In genomic region chr21:37363936-37364335, GRCh38 we compare ENCODE assay signal across 15 cellular contexts. TPM values are rescaled to one million over a fixed set of nuclear protein-coding genes. Genes with fewer than 3 reads are reported as not detected.
DNase-seq lines count a peak whose midpoint lies in the region; ATAC-seq and TF ChIP-seq lines count a peak whose summit lies in the region.
"Had no signal": no experiment of that assay in that cellular context is flagged by ENCODE, and none has a peak within 500 bp of the region (broad histone marks: within the 10 kb centered on the region; RNA-seq: fewer than 3 reads in every experiment).

No MANE protein-coding gene starts in this region.

- no peak for DNase-seq in activated T-cell treated with anti-CD3 and anti-CD28 coated beads, Interleukin-2, amount 50 U/mL, for 72 hours
- no peak for DNase-seq in activated T-cell treated with anti-CD3 and anti-CD28 coated beads, Interleukin-2, amount 50 U/mL, for 24 hours
- DNase-seq in activated B cell treated with CpG ODN at 0.5 μM for 24 hours: no peak
- no peak for DNase-seq in naive thymus-derived CD8-positive, alpha-beta T cell
- no peak for DNase-seq in erythroblast (lab: John Stamatoyannopoulos, UW)
- DNase-seq: DMS79, GM23248, NCI-H1105 treated with DMSO at 0.1 percent for 48 hours, NCI-H187, NCI-H446, PC-3 had no signal

- no peak for TF ChIP-seq CTCF in activated B cell treated with CpG ODN at 0.5 μM for 24 hours (IDR thresholded peaks at IDR 0.05)

- peak overlapping the region; percentile 18 for H3K27ac Mint-ChIP-seq in activated T-cell treated with anti-CD3 and anti-CD28 coated beads, Interleukin-2, amount 50 U/mL, for 72 hours
- no peak overlapping the region for H3K27ac Mint-ChIP-seq in activated T-cell treated with anti-CD3 and anti-CD28 coated beads, Interleukin-2, amount 50 U/mL, for 24 hours
- H3K27ac Mint-ChIP-seq in activated B cell treated with CpG ODN at 0.5 μM for 24 hours: peak overlapping the region; percentile 31
- peak overlapping the region in 8 of 10 donors; percentile 31 to 99 (median 66) for H3K27ac Mint-ChIP-seq in naive thymus-derived CD8-positive, alpha-beta T cell
- H3K27ac Mint-ChIP-seq: CD14-positive monocyte had no signal

- H3K4me3 Mint-ChIP-seq in activated T-cell treated with anti-CD3 and anti-CD28 coated beads, Interleukin-2, amount 50 U/mL, for 72 hours: no peak overlapping the region
- H3K4me3 Mint-ChIP-seq in activated T-cell treated with anti-CD3 and anti-CD28 coated beads, Interleukin-2, amount 50 U/mL, for 24 hours: no peak overlapping the region
- peak overlapping the region; percentile 19 for H3K4me3 Mint-ChIP-seq in activated B cell treated with CpG ODN at 0.5 μM for 24 hours
- peak overlapping the region in 5 of 10 donors; percentile 3 to 100 (median 39) for H3K4me3 Mint-ChIP-seq in naive thymus-derived CD8-positive, alpha-beta T cell

- TF ChIP-seq POLR2A in erythroblast (IDR thresholded peaks at IDR 0.05; ENCODE audit: low read length): no peak

- ATAC-seq in activated T-cell treated with anti-CD3 and anti-CD28 coated beads, Interleukin-2, amount 50 U/mL, for 72 hours (replicated peaks in 1 of 2): no peak
- ATAC-seq in activated B cell treated with CpG ODN at 0.5 μM for 24 hours (ENCODE audit: low read depth) (no peak), HG02678 (IDR thresholded peaks at IDR 0.05; ENCODE audit: unreplicated experiment) (no peak), HG03354 (IDR thresholded peaks at IDR 0.05; ENCODE audit: poor library complexity, severe bottlenecking, unreplicated experiment) (no peak)
- ATAC-seq in naive thymus-derived CD8-positive, alpha-beta T cell: no peak
- ATAC-seq: A549, PC-3 had no signal

- no peaks in the 10 kb centered on the region for H3K27me3 Mint-ChIP-seq in activated T-cell treated with anti-CD3 and anti-CD28 coated beads, Interleukin-2, amount 50 U/mL, for 72 hours (ENCODE audit: low read depth)
- H3K27me3 Mint-ChIP-seq in activated T-cell treated with anti-CD3 and anti-CD28 coated beads, Interleukin-2, amount 50 U/mL, for 24 hours: no peaks in the 10 kb centered on the region
- H3K27me3 Mint-ChIP-seq in activated B cell treated with CpG ODN at 0.5 μM for 24 hours: no peaks in the 10 kb centered on the region
- H3K27me3 Mint-ChIP-seq in naive thymus-derived CD8-positive, alpha-beta T cell: peaks cover 0 to 2% (median 0%) of the 10 kb centered on the region in 5 donors

- intact Hi-C loops in activated B cell treated with CpG ODN at 0.5 μM for 24 hours (cut with micrococcal nuclease): loop anchor here (10.0 kb wide), 1 partner anchor 1401 kb away; no protein-coding TSS in a partner anchor

- no peaks in the 10 kb centered on the region for H3K9me3 Mint-ChIP-seq in activated T-cell treated with anti-CD3 and anti-CD28 coated beads, Interleukin-2, amount 50 U/mL, for 72 hours
- H3K9me3 Mint-ChIP-seq in activated T-cell treated with anti-CD3 and anti-CD28 coated beads, Interleukin-2, amount 50 U/mL, for 24 hours: no peaks in the 10 kb centered on the region
- no peaks in the 10 kb centered on the region for H3K9me3 Mint-ChIP-seq in activated B cell treated with CpG ODN at 0.5 μM for 24 hours
- H3K9me3 Mint-ChIP-seq in naive thymus-derived CD8-positive, alpha-beta T cell: peaks cover 0 to 3% (median 0%) of the 10 kb centered on the region in 9 donors

- H3K4me1 Mint-ChIP-seq in activated T-cell treated with anti-CD3 and anti-CD28 coated beads, Interleukin-2, amount 50 U/mL, for 72 hours (ENCODE audit: low read depth): peaks cover 17% of the 10 kb centered on the region
- H3K4me1 Mint-ChIP-seq in activated T-cell treated with anti-CD3 and anti-CD28 coated beads, Interleukin-2, amount 50 U/mL, for 24 hours (ENCODE audit: low read depth): peaks cover 16% of the 10 kb centered on the region
- peaks cover 24% of the 10 kb centered on the region for H3K4me1 Mint-ChIP-seq in activated B cell treated with CpG ODN at 0.5 μM for 24 hours
- H3K4me1 Mint-ChIP-seq in naive thymus-derived CD8-positive, alpha-beta T cell: peaks cover 13 to 24% (median 22%) of the 10 kb centered on the region in 4 donors

- peaks cover 2 to 5% of the 10 kb centered on the region in 2 donors for H3K36me3 Mint-ChIP-seq in activated T-cell treated with anti-CD3 and anti-CD28 coated beads, Interleukin-2, amount 50 U/mL, for 72 hours (ENCODE audit: insufficient read depth in 2 of 2)
- H3K36me3 Mint-ChIP-seq in activated T-cell treated with anti-CD3 and anti-CD28 coated beads, Interleukin-2, amount 50 U/mL, for 24 hours (ENCODE audit: low read depth): peaks cover 16% of the 10 kb centered on the region
- peaks cover 10% of the 10 kb centered on the region for H3K36me3 Mint-ChIP-seq in activated B cell treated with CpG ODN at 0.5 μM for 24 hours (ENCODE audit: low read depth)
- peaks cover 0 to 5% (median 5%) of the 10 kb centered on the region in 3 donors for H3K36me3 Mint-ChIP-seq in naive thymus-derived CD8-positive, alpha-beta T cell
- H3K36me3 Mint-ChIP-seq: CD14-positive monocyte had no signal

- POLR2A ChIA-PET in activated B cell treated with CpG ODN at 0.5 μM for 24 hours (lab: Charles Lee): interaction anchor here (2.9 kb wide), 1 partner anchor 97 kb away, joined by 82 read pairs; the partner anchor contains the start of gene VPS26C
- POLR2A ChIA-PET in naive thymus-derived CD8-positive, alpha-beta T cell (lab: Charles Lee): interaction anchor here (7.5 kb wide), 1 partner anchor 97 kb away, joined by 79 read pairs; the partner anchor contains the start of gene VPS26C

- CTCF ChIA-PET in activated B cell treated with CpG ODN at 0.5 μM for 24 hours (lab: Charles Lee): interaction anchor here (0.6 kb wide), 1 partner anchor 24 kb away, joined by 3 read pairs; no protein-coding TSS in a partner anchor

RNA-seq across cellular contexts. Expression of gene DYRK1A, which starts 2.6 kb away (rescaled TPM):
- total RNA-seq in activated T-cell treated with anti-CD3 and anti-CD28 coated beads, Interleukin-2, amount 50 U/mL, for 72 hours: 10 to 100 TPM; 82.9 to 85.0 TPM
- 93.4 and 99.9 TPM in 2 replicates for total RNA-seq in activated B cell treated with CpG ODN at 0.5 μM for 24 hours
- total RNA-seq in naive thymus-derived CD8-positive, alpha-beta T cell: 100 to 1,000 TPM; 140 to 146 TPM
- 1 to 10 TPM; 1.8 to 5.4 (median 2.2) TPM for polyA plus RNA-seq in naive thymus-derived CD8-positive, alpha-beta T cell
